ENCODE assay signal across 25 cellular contexts in genomic region chr10:131025333-131025732, GRCh38.
DNase-seq lines count a peak whose midpoint lies in the region; ATAC-seq and TF ChIP-seq lines count a peak whose summit lies in the region.
"Had no signal": no experiment of that assay in that cellular context is flagged by ENCODE, and none has a peak within 500 bp of the region (broad histone marks: within the 10 kb centered on the region; RNA-seq: fewer than 3 reads in every experiment).

No MANE protein-coding gene starts in this region.

- no peaks in the 10 kb centered on the region for H3K4me1 Mint-ChIP-seq in chondrocyte (ENCODE audit: low read depth)
- H3K4me1 Mint-ChIP-seq: CD14-positive monocyte; CD8-positive, alpha-beta memory T cell had no signal

- DNase-seq in H7 (peak; percentile 18), chondrocyte (ENCODE audit: low spot score) (peak; percentile 53), mesenteric fat pad (ENCODE audit: low spot score) (peak; percentile 62), spleen (peak; percentile 64), prostate gland (ENCODE audit: low spot score) (no peak), NCI-H226 (no peak)
- DNase-seq: 8988T; ACHN; AML-193; BE2C; CD4-positive, alpha-beta T cell; CD8-positive, alpha-beta memory T cell; DMS 273 treated with DMSO at 0.1 percent for 48 hours; DMS79; EL; GDM1; GM23248; HFFc6 had no signal

- H3K27ac ChIP-seq in spleen: no peak overlapping the region
- no peak overlapping the region for H3K27ac ChIP-seq in prostate gland
- H3K27ac ChIP-seq: A549; BLaER1 treated with 17β-estradiol and CSF1 and Interleukin-3, amounts not matched to agents 10 nM and 100 nM; GM23248 had no signal

- H3K9me3 ChIP-seq in spleen: no peaks in the 10 kb centered on the region
- no peaks in the 10 kb centered on the region for H3K9me3 ChIP-seq in prostate gland
- H3K9me3 ChIP-seq: A549; BE2C; BLaER1 treated with 17β-estradiol and CSF1 and Interleukin-3, amounts not matched to agents 10 nM and 100 nM; HAP-1 had no signal

- H3K27me3 ChIP-seq in H7 (ENCODE audit: control insufficient read depth, insufficient read depth, low read length): no peaks in the 10 kb centered on the region
- peaks cover 0 to 5% (median 0%) of the 10 kb centered on the region in 7 donors for H3K27me3 ChIP-seq in spleen (replicated peaks in 1 of 7)
- no peaks in the 10 kb centered on the region for H3K27me3 ChIP-seq in prostate gland (replicated peaks; ENCODE audit: insufficient read depth)
- H3K27me3 ChIP-seq: BE2C; BLaER1 treated with 17β-estradiol and CSF1 and Interleukin-3, amounts not matched to agents 10 nM and 100 nM had no signal

- intact Hi-C loops in spleen (cut with DNase I; ENCODE audit: low total_unique reads): no loop called here
- intact Hi-C loops in prostate gland (cut with DNase I): no loop called here

- no peaks in the 10 kb centered on the region for H3K27me3 Mint-ChIP-seq in chondrocyte (ENCODE audit: low read depth)
- H3K27me3 Mint-ChIP-seq: CD4-positive, alpha-beta T cell; CD8-positive, alpha-beta memory T cell had no signal

- WGBS in spleen, 5 donors: 83 to 92% (median 91%) methylated on average over 7 to 9 of the region's 9 CpGs
- 92% methylated on average over 9 of the region's 9 CpGs for WGBS in prostate gland

- H3K4me1 ChIP-seq in spleen (no peaks in the 10 kb centered on the region), prostate gland (replicated peaks) (no peaks in the 10 kb centered on the region)
- H3K4me1 ChIP-seq: A549; BE2C; BLaER1 treated with 17β-estradiol and CSF1 and Interleukin-3, amounts not matched to agents 10 nM and 100 nM; HAP-1 had no signal

- no peaks in the 10 kb centered on the region for H3K36me3 ChIP-seq in H7 (replicated peaks; ENCODE audit: control insufficient read depth, insufficient read depth, low read length)
- H3K36me3 ChIP-seq in spleen: no peaks in the 10 kb centered on the region
- H3K36me3 ChIP-seq in prostate gland: no peaks in the 10 kb centered on the region
- H3K36me3 ChIP-seq: BE2C; BLaER1 treated with 17β-estradiol and CSF1 and Interleukin-3, amounts not matched to agents 10 nM and 100 nM; HAP-1 had no signal

- ATAC-seq in HG02870 (IDR thresholded peaks at IDR 0.05; ENCODE audit: unreplicated experiment): no peak
- no peak for ATAC-seq in GM21447 (IDR thresholded peaks at IDR 0.05; ENCODE audit: unreplicated experiment)
- ATAC-seq: A549, GM12878 had no signal

- H3K4me3 ChIP-seq in H7 (ENCODE audit: insufficient read depth, low read depth, low read length): no peak overlapping the region
- H3K4me3 ChIP-seq in spleen: no peak overlapping the region
- H3K4me3 ChIP-seq in prostate gland: no peak overlapping the region
- H3K4me3 ChIP-seq: A549; BLaER1 treated with 17β-estradiol and CSF1 and Interleukin-3, amounts not matched to agents 10 nM and 100 nM; GM12878; GM23248; HAP-1 had no signal

- TF ChIP-seq POLR2A in spleen (IDR thresholded peaks at IDR 0.05) (no peak), prostate gland (IDR thresholded peaks at IDR 0.05) (no peak)

- no peak overlapping the region for H3K4me3 Mint-ChIP-seq in chondrocyte (ENCODE audit: unreplicated experiment)
- H3K4me3 Mint-ChIP-seq: CD14-positive monocyte; CD4-positive, alpha-beta T cell; CD8-positive, alpha-beta memory T cell; HFFc6 had no signal

- TF ChIP-seq CTCF in chondrocyte (IDR thresholded peaks at IDR 0.05) (no peak), spleen (IDR thresholded peaks at IDR 0.05 in 8 of 11, conservative IDR thresholded peaks at IDR 0.05 in 3 of 11) (no peak), prostate gland (IDR thresholded peaks at IDR 0.05) (no peak)

- H3K27ac Mint-ChIP-seq in chondrocyte (ENCODE audit: unreplicated experiment): no peak overlapping the region
- H3K27ac Mint-ChIP-seq: CD14-positive monocyte; CD4-positive, alpha-beta T cell; CD8-positive, alpha-beta memory T cell; HFFc6 had no signal

- H3K36me3 Mint-ChIP-seq in chondrocyte (ENCODE audit: low read depth): no peaks in the 10 kb centered on the region
- H3K36me3 Mint-ChIP-seq: CD14-positive monocyte; CD8-positive, alpha-beta memory T cell had no signal

- H3K9me3 Mint-ChIP-seq in chondrocyte (ENCODE audit: low read depth): peaks cover 17% of the 10 kb centered on the region
- H3K9me3 Mint-ChIP-seq: CD14-positive monocyte; CD4-positive, alpha-beta T cell had no signal

Comparison
In these comparisons a context has a peak if more than half of its experiments do, and no peak if none do; other contexts are left out.
1. DNase-seq: peak in H7 (single experiment), chondrocyte (single experiment), mesenteric fat pad (single experiment) and spleen (single experiment); none in prostate gland (single experiment) and NCI-H226 (single experiment).